ENCODE assay signal across 1 cellular context in genomic region chr12:107322063-107322462, GRCh38.
TF ChIP-seq lines count a peak whose summit lies in the region.

No MANE protein-coding gene starts in this region.

TF ChIP-seq in GM23338, 12 proteins besides CTCF, POLR2A, EP300 and RAD21 (continued from another document):
- no peak for TF ChIP-seq ZNF462 (CRISPR knock-in tag; IDR thresholded peaks at IDR 0.05)
